11 cellular contexts compared by ENCODE assay signal in the genomic region with DNA sequence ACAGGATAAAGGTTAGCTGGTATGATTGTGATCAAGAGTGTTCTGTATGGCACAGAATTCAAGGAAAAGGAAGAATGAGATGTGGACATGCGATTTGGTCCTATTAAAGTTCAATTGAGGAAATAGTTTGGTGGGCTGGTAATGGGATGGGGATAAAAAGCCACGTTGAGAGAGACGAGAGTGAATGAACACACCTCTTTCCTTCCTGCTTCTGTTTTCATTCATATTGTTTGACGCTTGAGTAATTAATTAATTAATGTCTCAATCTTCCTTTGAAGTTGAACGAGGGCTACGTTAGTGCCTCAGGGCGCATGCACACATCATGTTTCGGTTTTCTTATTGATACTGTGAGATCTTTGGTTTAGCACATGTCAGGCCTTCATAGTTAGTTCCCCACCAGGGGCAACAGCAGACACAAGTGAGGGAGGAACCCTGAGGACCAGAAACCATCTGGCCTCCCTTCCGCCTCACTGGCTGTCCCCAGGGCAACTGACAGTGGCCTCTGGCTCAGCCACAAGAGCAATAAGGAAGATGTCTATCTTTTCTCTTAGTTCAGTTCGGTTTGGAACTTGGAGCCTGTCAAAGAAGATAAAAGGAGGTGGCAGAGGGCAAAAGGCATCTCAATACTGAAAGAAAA.
A peak's percentile ranks its signal among the peaks of the same experiment; 100 is the strongest.
DNase-seq lines count a peak whose midpoint lies in the region; ATAC-seq and TF ChIP-seq lines count a peak whose summit lies in the region.
"Had no signal": no experiment of that assay in that cellular context is flagged by ENCODE, and none has a peak within 500 bp of the region (broad histone marks: within the 10 kb centered on the region; RNA-seq: fewer than 3 reads in every experiment).

No MANE protein-coding gene starts in this region.

- H3K36me3 ChIP-seq in neural progenitor cell: no peaks in the 10 kb centered on the region

- TF ChIP-seq CTCF in neural progenitor cell (IDR thresholded peaks at IDR 0.05): no peak

- no peaks in the 10 kb centered on the region for H4K20me1 ChIP-seq in neural progenitor cell (ENCODE audit: low read depth)

- no peak overlapping the region for H3K27ac ChIP-seq in neural progenitor cell

- peak overlapping the region; percentile 36 for H3K4me3 Mint-ChIP-seq in neural progenitor cell
- H3K4me3 Mint-ChIP-seq: naive B cell had no signal

- peaks cover 26% of the 10 kb centered on the region for H3K4me1 Mint-ChIP-seq in neural progenitor cell

- no peak overlapping the region for H2AFZ ChIP-seq in neural progenitor cell (replicated peaks)

- H3K79me2 ChIP-seq in neural progenitor cell (ENCODE audit: low read depth): no peaks in the 10 kb centered on the region

- peak overlapping the region; percentile 91 for H3K27ac Mint-ChIP-seq in neural progenitor cell
- H3K27ac Mint-ChIP-seq: naive B cell had no signal

- peaks cover 2% of the 10 kb centered on the region for H3K36me3 Mint-ChIP-seq in neural progenitor cell
- H3K36me3 Mint-ChIP-seq: naive B cell had no signal

- no peaks in the 10 kb centered on the region for H3F3A ChIP-seq in neural progenitor cell (ENCODE audit: low read depth)

- ATAC-seq in GM19025 (IDR thresholded peaks at IDR 0.05; ENCODE audit: low read depth, unreplicated experiment) (peak; percentile 83), HG02970 (IDR thresholded peaks at IDR 0.05; ENCODE audit: low FRiP score, unreplicated experiment) (peak; percentile 75), GM18517 (IDR thresholded peaks at IDR 0.05; ENCODE audit: unreplicated experiment) (no peak), HG03439 (IDR thresholded peaks at IDR 0.05; ENCODE audit: unreplicated experiment) (no peak)

- no peak overlapping the region for H3K4me2 ChIP-seq in neural progenitor cell

- H3K4me3 ChIP-seq in neural progenitor cell: no peak overlapping the region

- DNase-seq in NCI-H524 treated with DMSO at 0.1 percent for 48 hours (lab: John Stamatoyannopoulos, UW) (peak; percentile 0), neural progenitor cell (ENCODE audit: low spot score) (no peak), activated gamma-delta T cell treated with Interleukin-2 at 50 U/mL for 16 hours (no peak), SW480 (ENCODE audit: low spot score) (no peak)
- DNase-seq: DMS79, erythroblast, naive B cell had no signal

- H3K27me3 ChIP-seq in neural progenitor cell: peaks cover 4% of the 10 kb centered on the region

- H3K9me3 ChIP-seq in neural progenitor cell (ENCODE audit: low read depth): no peaks in the 10 kb centered on the region

- H3K27me3 Mint-ChIP-seq in neural progenitor cell (ENCODE audit: insufficient read depth, low read depth): peaks cover 11% of the 10 kb centered on the region

- H3K4me1 ChIP-seq in neural progenitor cell: peaks cover 3% of the 10 kb centered on the region

- H3K9ac ChIP-seq in neural progenitor cell: no peak overlapping the region

- peaks cover 4% of the 10 kb centered on the region for H3K9me3 Mint-ChIP-seq in neural progenitor cell
- H3K9me3 Mint-ChIP-seq: naive B cell had no signal

Comparison
In these comparisons a context has a peak if more than half of its experiments do, and no peak if none do; other contexts are left out.
1. ATAC-seq: peak in GM19025 (single experiment) and HG02970 (single experiment); none in GM18517 (single experiment) and HG03439 (single experiment).